In the genomic region with DNA sequence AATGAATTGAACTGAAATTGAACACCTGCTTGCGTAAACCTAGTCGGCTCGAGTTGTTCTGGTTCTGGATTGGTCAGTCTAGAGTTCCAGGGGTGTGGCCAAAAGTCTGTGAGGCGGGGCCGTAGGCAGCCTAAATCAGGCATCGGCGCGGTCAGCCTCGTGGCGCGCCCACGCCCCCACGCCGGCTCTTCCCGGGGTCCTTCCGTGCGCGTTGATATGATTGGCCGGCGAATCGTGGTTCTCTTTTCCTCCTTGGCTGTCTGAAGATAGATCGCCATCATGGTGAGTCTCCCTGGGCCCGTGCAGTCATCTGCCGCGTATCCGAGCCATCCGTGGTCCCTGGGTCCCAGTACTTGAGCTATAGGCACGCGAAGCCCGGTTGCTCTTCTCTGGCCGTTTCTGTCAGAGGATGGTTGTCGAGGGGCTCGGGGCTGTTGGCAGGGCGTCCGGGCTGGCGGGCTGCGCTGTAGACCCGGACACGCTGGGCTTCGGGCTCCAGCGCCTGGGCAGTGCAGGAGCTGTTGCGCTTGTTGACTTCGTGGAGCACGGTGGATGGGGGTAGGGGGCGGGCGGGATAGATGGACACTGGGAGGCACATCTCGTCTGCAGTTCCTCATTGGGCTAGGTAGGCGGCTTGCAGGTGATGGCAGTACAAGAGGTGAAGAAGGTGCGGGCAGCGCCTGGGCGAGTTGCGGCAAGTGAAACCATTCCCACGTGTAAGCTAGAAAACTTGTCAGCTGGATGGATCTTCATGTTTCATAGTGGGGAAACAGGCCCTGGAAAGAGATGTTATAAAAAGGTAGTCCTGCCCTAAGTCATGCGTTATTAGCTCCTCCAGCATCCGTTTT, we compare ENCODE assay signal across 8 cellular contexts. TPM values are rescaled to one million over a fixed set of nuclear protein-coding genes. Genes with fewer than 3 reads are reported as not detected.
A peak's percentile ranks its signal among the peaks of the same experiment; 100 is the strongest.
DNase-seq lines count a peak whose midpoint lies in the region; ATAC-seq lines count a peak whose summit lies in the region.

TSS of gene RPS24 (plus strand) at position 241 of the 848 bp plus-strand sequence. CDS start at position 280, 39 bp downstream.

- H3K4me3 Mint-ChIP-seq in effector memory CD8-positive, alpha-beta T cell: peak within 1 kb of the TSS; percentile 80 to 86

- H3K4me1 Mint-ChIP-seq in effector memory CD8-positive, alpha-beta T cell (ENCODE audit: low read depth in 2 of 2): peaks cover 36 to 55% of the 10 kb centered on the region in 2 donors

- no peaks in the 10 kb centered on the region for H3K27me3 Mint-ChIP-seq in effector memory CD8-positive, alpha-beta T cell

- peak; percentile 93 for DNase-seq in COLO668 (lab: John Stamatoyannopoulos, UW; ENCODE audit: unreplicated experiment)
- peak; percentile 98 for DNase-seq in HT1080 (ENCODE audit: low read depth)
- DNase-seq in NOMO-1 treated with DMSO at 0.1 percent for 48 hours (lab: John Stamatoyannopoulos, UW; ENCODE audit: unreplicated experiment): peak; percentile 99
- peak; percentile 87 to 91 for DNase-seq in activated CD8-positive, alpha-beta memory T cell treated with anti-CD3 and anti-CD28 coated beads for 4 hours (ENCODE audit: low read depth in 2 of 2)
- peak; percentile 94 to 95 (median 95) for DNase-seq in effector memory CD8-positive, alpha-beta T cell
- DNase-seq in medulla oblongata (ENCODE audit: extremely low spot score): peak; percentile 97
- peak; percentile 88 for DNase-seq in stimulated activated CD8-positive, alpha-beta memory T cell treated with anti-CD3 and anti-CD28 coated beads, Interleukin-12 subunit alpha, Interleukin-12 subunit beta, amount 100 ng/mL, for 1 hour (ENCODE audit: low read depth)

- H3K27ac Mint-ChIP-seq in effector memory CD8-positive, alpha-beta T cell: peak within 1 kb of the TSS; percentile 86 to 95

- ATAC-seq in GM21360 (IDR thresholded peaks at IDR 0.05; ENCODE audit: unreplicated experiment): peak; percentile 81
- peak; percentile 78 for ATAC-seq in effector memory CD8-positive, alpha-beta T cell (replicated peaks)

- H3K36me3 Mint-ChIP-seq in effector memory CD8-positive, alpha-beta T cell (ENCODE audit: insufficient read depth): peaks cover 67% of the 10 kb centered on the region

- H3K9me3 Mint-ChIP-seq in effector memory CD8-positive, alpha-beta T cell: no peaks in the 10 kb centered on the region

RNA-seq across cellular contexts. Expression of gene RPS24, which starts in this region (rescaled TPM):
- total RNA-seq in HT1080 (2014; rRNA removed; shearing (Covaris generic)): 3,014 and 3,294 TPM in 2 replicates
- polyA plus RNA-seq in HT1080 (2015; cell fraction: cytosol; rRNA removed): 3,386 and 3,470 TPM in 2 replicates
- 1,287 and 1,300 TPM in 2 replicates for polyA plus RNA-seq in HT1080 (2015; cell fraction: nucleus; rRNA removed)

Comparison
In these comparisons a context has a peak if more than half of its experiments do, and no peak if none do; other contexts are left out.
1. Peak in every context shown above with its lines: DNase-seq and ATAC-seq.